Comparison of ENCODE assay signal across 8 cellular contexts in the genomic region with DNA sequence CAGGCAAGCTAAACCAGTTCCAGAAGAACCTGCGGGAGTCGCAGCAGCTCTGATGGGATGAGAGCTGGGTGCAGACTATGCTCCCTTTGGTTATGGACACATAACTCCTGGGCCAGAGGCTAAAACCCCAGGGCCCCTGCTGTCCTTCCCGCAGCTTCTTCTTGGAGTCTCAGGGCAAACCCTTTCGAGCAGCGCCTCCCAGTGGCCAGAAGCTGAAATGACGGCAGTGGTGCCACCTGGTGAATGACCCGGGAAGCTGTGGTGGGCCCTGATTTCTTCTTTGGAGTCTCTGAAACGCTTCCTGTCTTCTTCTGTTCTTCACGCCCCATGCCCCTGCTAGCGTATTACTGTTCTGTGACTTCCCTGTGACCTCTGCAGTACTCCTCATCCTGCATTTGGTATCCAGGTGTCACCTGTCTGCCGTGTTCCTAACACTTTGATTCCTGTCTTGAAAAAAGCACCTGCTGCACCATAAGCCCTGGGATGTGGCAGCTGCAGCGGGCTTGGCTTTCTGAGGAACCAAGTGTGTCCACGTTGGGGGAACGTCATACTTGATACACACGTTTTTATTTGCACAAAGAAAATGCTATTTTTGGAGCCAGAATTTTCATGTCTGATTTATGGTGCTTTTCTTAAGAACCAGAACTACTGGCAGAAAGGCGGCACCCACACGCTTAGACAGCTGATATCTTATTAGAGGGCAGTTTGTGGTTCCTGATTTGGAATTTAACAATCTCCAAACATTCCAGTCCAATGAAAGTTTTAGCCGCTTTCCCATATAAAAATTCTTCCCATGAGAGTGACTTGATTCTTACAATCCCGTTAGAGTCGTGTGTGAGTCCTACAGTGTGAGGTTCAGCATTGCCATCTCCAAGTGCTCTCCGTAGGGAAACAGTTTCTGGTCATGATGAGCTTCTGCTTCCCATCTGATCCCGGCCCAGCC. TPM values are rescaled to one million over a fixed set of nuclear protein-coding genes. Genes with fewer than 3 reads are reported as not detected.
DNase-seq lines count a peak whose midpoint lies in the region; ATAC-seq and TF ChIP-seq lines count a peak whose summit lies in the region.
"Not testable (repeated sequence)": the region's sequence is repeated elsewhere in the genome, so short reads cannot be mapped to it uniquely, and the experiment has no call there.

No MANE protein-coding gene starts in this region.

- in situ Hi-C loops in GM13976 (cut with MboI; ENCODE audit: low sequenced_read_pairs, unreplicated experiment), result loop anchor here (10.0 kb wide), 1 partner anchor 117 kb away; no protein-coding TSS in a partner anchor

- not testable (repeated sequence) for H3K36me3 Mint-ChIP-seq in activated naive CD8-positive, alpha-beta T cell treated with anti-CD3 and anti-CD28 coated beads for 36 hours; naive B cell

- TF ChIP-seq CTCF in AG04449 (IDR thresholded peaks at IDR 0.05; ENCODE audit: insufficient read depth, low read length, missing control alignments) (peak; percentile 33), GM13976 (IDR thresholded peaks at IDR 0.05; ENCODE audit: borderline replicate concordance, control extremely low read depth, extremely low read depth, insufficient read depth, missing control alignments) (peak; percentile 85), fibroblast of mammary gland (conservative IDR thresholded peaks at IDR 0.05; ENCODE audit: control insufficient read depth, insufficient read depth, low read depth, low read length) (peak; percentile 50)

- H3K9me3 Mint-ChIP-seq in activated naive CD8-positive, alpha-beta T cell treated with anti-CD3 and anti-CD28 coated beads for 36 hours; naive B cell: not testable (repeated sequence)

- CTCF ChIA-PET in AG04449 (lab: Yijun Ruan, JAX), result interaction anchor here (0.7 to 3.3 kb wide), 11 partner anchors 34 to 205 kb away, joined by 3 to 46 read pairs (median 3); no protein-coding TSS in a partner anchor

- H3K27ac Mint-ChIP-seq in activated naive CD8-positive, alpha-beta T cell treated with anti-CD3 and anti-CD28 coated beads for 36 hours, result not testable (repeated sequence)
- peak overlapping the region in 2 of 6 donors; percentile 17 to 79 for H3K27ac Mint-ChIP-seq in naive B cell

- not testable (repeated sequence) for H3K4me3 ChIP-seq in AG04449 (ENCODE audit: low read depth, low read length); fibroblast of mammary gland (ENCODE audit: control insufficient read depth, low read depth, low read length)

- not testable (repeated sequence) for H3K27me3 Mint-ChIP-seq in activated naive CD8-positive, alpha-beta T cell treated with anti-CD3 and anti-CD28 coated beads for 36 hours; naive B cell

- not testable (repeated sequence) for H3K4me1 Mint-ChIP-seq in activated naive CD8-positive, alpha-beta T cell treated with anti-CD3 and anti-CD28 coated beads for 36 hours
- peaks cover 15 to 20% (median 20%) of the 10 kb centered on the region in 3 donors for H3K4me1 Mint-ChIP-seq in naive B cell

- not testable (repeated sequence) for ATAC-seq in naive B cell (ENCODE audit: low read depth in 2 of 2)

- DNase-seq in AG04449 (ENCODE audit: low read depth, low spot score), result peak; percentile 91
- DNase-seq in GM13976 (ENCODE audit: low spot score), result not testable (repeated sequence)
- peak; percentile 59 for DNase-seq in NCI-H345 treated with DMSO at 0.1 percent for 48 hours (lab: John Stamatoyannopoulos, UW; ENCODE audit: unreplicated experiment)
- peak; percentile 56 for DNase-seq in activated CD4-positive, alpha-beta T cell treated with anti-CD3 and anti-CD28 coated beads for 1 hour
- peak; percentile 64 for DNase-seq in activated naive CD8-positive, alpha-beta T cell treated with anti-CD3 and anti-CD28 coated beads for 36 hours
- peak; percentile 68 for DNase-seq in fibroblast of mammary gland (ENCODE audit: low read depth)
- peak; percentile 71 for DNase-seq in naive B cell
- DNase-seq in stimulated activated CD4-positive, alpha-beta T cell treated with anti-CD3 and anti-CD28 coated beads, Interleukin-4, amount 100 ng/mL, for 24 hours, result peak; percentile 71

- POLR2A ChIA-PET in AG04449 (lab: Yijun Ruan, JAX), result interaction anchor here (0.6 kb wide), 1 partner anchor 365 kb away, joined by 3 read pairs; no protein-coding TSS in a partner anchor

- not testable (repeated sequence) for H3K4me3 Mint-ChIP-seq in activated naive CD8-positive, alpha-beta T cell treated with anti-CD3 and anti-CD28 coated beads for 36 hours
- peak overlapping the region in 1 of 8 donors; percentile 53 for H3K4me3 Mint-ChIP-seq in naive B cell

RNA-seq across cellular contexts. Expression of gene FAM90A1, which starts 4.5 kb away (rescaled TPM):
- total RNA-seq in activated naive CD8-positive, alpha-beta T cell treated with anti-CD3 and anti-CD28 coated beads for 36 hours, result under 1 TPM; 0.40 to 0.41 TPM
- not detected for polyA plus RNA-seq in naive B cell (ENCODE audit: low read depth in 6 of 6)

Comparison
In these comparisons a context has a peak if more than half of its experiments do, and no peak if none do; other contexts are left out.
1. CTCF ChIP-seq: peak in every context shown above with its lines; median percentile 85 in GM13976; 50 in fibroblast of mammary gland; 33 in AG04449.